1 cellular context compared by ENCODE assay signal in genomic region chr15:49046113-49046883, GRCh38.
TF ChIP-seq lines count a peak whose summit lies in the region.

TSS of gene SECISBP2L (minus strand) at chr15:49046446. CDS start at chr15:49046299, 147 bp downstream.

TF ChIP-seq in K562, 482 proteins besides CTCF, POLR2A, EP300 and RAD21 (continued from another document and continues in another):
- TF ChIP-seq ZBTB5 (IDR thresholded peaks at IDR 0.05) (no peak), SMC3 (conservative IDR thresholded peaks at IDR 0.05; ENCODE audit: insufficient read depth, low read depth, low read length) (peak; percentile 2; the same call in 1 of the 2 replicates), GABPA (tag; conservative IDR thresholded peaks at IDR 0.05; ENCODE audit: low read depth) (peak; percentile 68), MLLT1 (IDR thresholded peaks at IDR 0.05) (peak; percentile 36 to 40; a peak in 1 of 4 replicates), ZNF124 (CRISPR knock-in tag; IDR thresholded peaks at IDR 0.05) (no peak), NR1H2 (CRISPR knock-in tag; IDR thresholded peaks at IDR 0.05) (no peak), ZNF146 (CRISPR knock-in tag; IDR thresholded peaks at IDR 0.05; ENCODE audit: unreplicated experiment) (no peak), SNAPC5 (CRISPR knock-in tag; IDR thresholded peaks at IDR 0.05) (no peak), RB1 (IDR thresholded peaks at IDR 0.05; ENCODE audit: low read depth) (no peak), ZNF318 (IDR thresholded peaks at IDR 0.05; ENCODE audit: borderline replicate concordance in 1 of 2, low read depth in 1 of 2) (peak in 1 of 2 experiments; percentile 78; a peak in 2 of 4 replicates), RBM25 (IDR thresholded peaks at IDR 0.05; ENCODE audit: low read depth, low read length, severe bottlenecking) (no peak), ZKSCAN8 (CRISPR knock-in tag; IDR thresholded peaks at IDR 0.05) (no peak), NFE2L1 (tag; IDR thresholded peaks at IDR 0.05; ENCODE audit: borderline replicate concordance, low read depth) (no peak), TRIM24 (IDR thresholded peaks at IDR 0.05) (peak in 1 of 2 experiments; percentile 84; a peak in 2 of 4 replicates), ARHGAP35 (IDR thresholded peaks at IDR 0.05; ENCODE audit: partially characterized antibody) (no peak), TRIM28 (IDR thresholded peaks at IDR 0.05) (peak; percentile 58; the same call in 1 of the 2 replicates), CCAR2 (IDR thresholded peaks at IDR 0.05; ENCODE audit: low read depth, low read length) (no peak), NFRKB (IDR thresholded peaks at IDR 0.05; ENCODE audit: low read depth) (peak; percentile 96), MNT (conservative IDR thresholded peaks at IDR 0.05) (peak; percentile 63 to 84; a peak in 3 of 4 replicates), ZNF695 (CRISPR knock-in tag; IDR thresholded peaks at IDR 0.05) (no peak), SMARCC2 (IDR thresholded peaks at IDR 0.05; ENCODE audit: low read depth) (no peak), ZFX (CRISPR knock-in tag; IDR thresholded peaks at IDR 0.05) (peak; percentile 90), HES1 (IDR thresholded peaks at IDR 0.05; ENCODE audit: low read depth) (no peak), PCBP1 (IDR thresholded peaks at IDR 0.05; ENCODE audit: low read depth, low read length, poor library complexity, severe bottlenecking) (peak; percentile 55), RBBP5 (IDR thresholded peaks at IDR 0.05; ENCODE audit: borderline replicate concordance, insufficient read depth, low read length, poor library complexity, severe bottlenecking) (peak; percentile 94), ZNF766 (CRISPR knock-in tag; conservative IDR thresholded peaks at IDR 0.05) (no peak), KAT8 (IDR thresholded peaks at IDR 0.05; ENCODE audit: low read depth) (no peak), SUPT5H (IDR thresholded peaks at IDR 0.05) (peak; percentile 73), FOXA3 (CRISPR knock-in tag; conservative IDR thresholded peaks at IDR 0.05 in 1 of 2, IDR thresholded peaks at IDR 0.05 in 1 of 2) (no peak), ZNF140 (CRISPR knock-in tag; IDR thresholded peaks at IDR 0.05) (no peak), POLR2H (tag; IDR thresholded peaks at IDR 0.05; ENCODE audit: low read depth) (no peak)
- TF ChIP-seq, protein P1, sequence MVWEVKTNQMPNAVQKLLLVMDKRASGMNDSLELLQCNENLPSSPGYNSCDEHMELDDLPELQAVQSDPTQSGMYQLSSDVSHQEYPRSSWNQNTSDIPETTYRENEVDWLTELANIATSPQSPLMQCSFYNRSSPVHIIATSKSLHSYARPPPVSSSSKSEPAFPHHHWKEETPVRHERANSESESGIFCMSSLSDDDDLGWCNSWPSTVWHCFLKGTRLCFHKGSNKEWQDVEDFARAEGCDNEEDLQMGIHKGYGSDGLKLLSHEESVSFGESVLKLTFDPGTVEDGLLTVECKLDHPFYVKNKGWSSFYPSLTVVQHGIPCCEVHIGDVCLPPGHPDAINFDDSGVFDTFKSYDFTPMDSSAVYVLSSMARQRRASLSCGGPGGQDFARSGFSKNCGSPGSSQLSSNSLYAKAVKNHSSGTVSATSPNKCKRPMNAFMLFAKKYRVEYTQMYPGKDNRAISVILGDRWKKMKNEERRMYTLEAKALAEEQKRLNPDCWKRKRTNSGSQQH (CRISPR knock-in tag; IDR thresholded peaks at IDR 0.05), result no peak
- TF ChIP-seq, protein P2, sequence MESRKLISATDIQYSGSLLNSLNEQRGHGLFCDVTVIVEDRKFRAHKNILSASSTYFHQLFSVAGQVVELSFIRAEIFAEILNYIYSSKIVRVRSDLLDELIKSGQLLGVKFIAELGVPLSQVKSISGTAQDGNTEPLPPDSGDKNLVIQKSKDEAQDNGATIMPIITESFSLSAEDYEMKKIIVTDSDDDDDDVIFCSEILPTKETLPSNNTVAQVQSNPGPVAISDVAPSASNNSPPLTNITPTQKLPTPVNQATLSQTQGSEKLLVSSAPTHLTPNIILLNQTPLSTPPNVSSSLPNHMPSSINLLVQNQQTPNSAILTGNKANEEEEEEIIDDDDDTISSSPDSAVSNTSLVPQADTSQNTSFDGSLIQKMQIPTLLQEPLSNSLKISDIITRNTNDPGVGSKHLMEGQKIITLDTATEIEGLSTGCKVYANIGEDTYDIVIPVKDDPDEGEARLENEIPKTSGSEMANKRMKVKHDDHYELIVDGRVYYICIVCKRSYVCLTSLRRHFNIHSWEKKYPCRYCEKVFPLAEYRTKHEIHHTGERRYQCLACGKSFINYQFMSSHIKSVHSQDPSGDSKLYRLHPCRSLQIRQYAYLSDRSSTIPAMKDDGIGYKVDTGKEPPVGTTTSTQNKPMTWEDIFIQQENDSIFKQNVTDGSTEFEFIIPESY (CRISPR knock-in tag; IDR thresholded peaks at IDR 0.05), result peak; percentile 68; the same call in 1 of the 2 replicates
- TF ChIP-seq, protein P3, sequence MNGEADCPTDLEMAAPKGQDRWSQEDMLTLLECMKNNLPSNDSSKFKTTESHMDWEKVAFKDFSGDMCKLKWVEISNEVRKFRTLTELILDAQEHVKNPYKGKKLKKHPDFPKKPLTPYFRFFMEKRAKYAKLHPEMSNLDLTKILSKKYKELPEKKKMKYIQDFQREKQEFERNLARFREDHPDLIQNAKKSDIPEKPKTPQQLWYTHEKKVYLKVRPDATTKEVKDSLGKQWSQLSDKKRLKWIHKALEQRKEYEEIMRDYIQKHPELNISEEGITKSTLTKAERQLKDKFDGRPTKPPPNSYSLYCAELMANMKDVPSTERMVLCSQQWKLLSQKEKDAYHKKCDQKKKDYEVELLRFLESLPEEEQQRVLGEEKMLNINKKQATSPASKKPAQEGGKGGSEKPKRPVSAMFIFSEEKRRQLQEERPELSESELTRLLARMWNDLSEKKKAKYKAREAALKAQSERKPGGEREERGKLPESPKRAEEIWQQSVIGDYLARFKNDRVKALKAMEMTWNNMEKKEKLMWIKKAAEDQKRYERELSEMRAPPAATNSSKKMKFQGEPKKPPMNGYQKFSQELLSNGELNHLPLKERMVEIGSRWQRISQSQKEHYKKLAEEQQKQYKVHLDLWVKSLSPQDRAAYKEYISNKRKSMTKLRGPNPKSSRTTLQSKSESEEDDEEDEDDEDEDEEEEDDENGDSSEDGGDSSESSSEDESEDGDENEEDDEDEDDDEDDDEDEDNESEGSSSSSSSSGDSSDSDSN (IDR thresholded peaks at IDR 0.05; ENCODE audit: borderline replicate concordance in 1 of 2, low read depth in 2 of 2, low read length in 2 of 2), result peak in 1 of 2 experiments; percentile 83; a peak in 3 of 4 replicates
- TF ChIP-seq, protein P4, sequence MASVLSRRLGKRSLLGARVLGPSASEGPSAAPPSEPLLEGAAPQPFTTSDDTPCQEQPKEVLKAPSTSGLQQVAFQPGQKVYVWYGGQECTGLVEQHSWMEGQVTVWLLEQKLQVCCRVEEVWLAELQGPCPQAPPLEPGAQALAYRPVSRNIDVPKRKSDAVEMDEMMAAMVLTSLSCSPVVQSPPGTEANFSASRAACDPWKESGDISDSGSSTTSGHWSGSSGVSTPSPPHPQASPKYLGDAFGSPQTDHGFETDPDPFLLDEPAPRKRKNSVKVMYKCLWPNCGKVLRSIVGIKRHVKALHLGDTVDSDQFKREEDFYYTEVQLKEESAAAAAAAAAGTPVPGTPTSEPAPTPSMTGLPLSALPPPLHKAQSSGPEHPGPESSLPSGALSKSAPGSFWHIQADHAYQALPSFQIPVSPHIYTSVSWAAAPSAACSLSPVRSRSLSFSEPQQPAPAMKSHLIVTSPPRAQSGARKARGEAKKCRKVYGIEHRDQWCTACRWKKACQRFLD (CRISPR knock-in tag; IDR thresholded peaks at IDR 0.05), result peak; percentile 87
